Comparison of ENCODE assay signal across 20 cellular contexts in genomic region chr2:145685323-145686050, GRCh38.
A peak's percentile ranks its signal among the peaks of the same experiment; 100 is the strongest.
DNase-seq lines count a peak whose midpoint lies in the region; ATAC-seq and TF ChIP-seq lines count a peak whose summit lies in the region.
"Had no signal": no experiment of that assay in that cellular context is flagged by ENCODE, and none has a peak within 500 bp of the region (broad histone marks: within the 10 kb centered on the region; RNA-seq: fewer than 3 reads in every experiment).

No MANE protein-coding gene starts in this region.

- H3K4me3 Mint-ChIP-seq in MCF 10A (ENCODE audit: unreplicated experiment) = no peak overlapping the region
- no peak overlapping the region for H3K4me3 Mint-ChIP-seq in endodermal cell

- no peak for ATAC-seq in HG02798 (IDR thresholded peaks at IDR 0.05; ENCODE audit: poor library complexity, unreplicated experiment)

- no peaks in the 10 kb centered on the region for H3K36me3 ChIP-seq in breast epithelium
- no peaks in the 10 kb centered on the region for H3K36me3 ChIP-seq in endodermal cell (ENCODE audit: control insufficient read depth, insufficient read depth, low read length)
- H3K36me3 ChIP-seq: MG63, SJSA1 had no signal

- 98 to 100% methylated on average over 2 to 4 of the region's 4 CpGs for WGBS in endodermal cell (ENCODE audit: insufficient coverage in 1 of 2, insufficient read length in 1 of 2), 2 experiments

- no peak for TF ChIP-seq CTCF in MCF 10A (IDR thresholded peaks at IDR 0.05; ENCODE audit: unreplicated experiment)
- TF ChIP-seq CTCF in breast epithelium (IDR thresholded peaks at IDR 0.05) = no peak
- TF ChIP-seq CTCF in cardiac fibroblast (IDR thresholded peaks at IDR 0.05; ENCODE audit: low read depth, low read length) = no peak
- no peak for TF ChIP-seq CTCF in fibroblast of the aortic adventitia (IDR thresholded peaks at IDR 0.05; ENCODE audit: insufficient read depth, low read length)
- no peak for TF ChIP-seq CTCF in endodermal cell (conservative IDR thresholded peaks at IDR 0.05)

- no peak overlapping the region for H3K4me3 ChIP-seq in breast epithelium
- H3K4me3 ChIP-seq in cardiac fibroblast (replicated peaks in 1 of 2; ENCODE audit: low read depth in 2 of 2, low read length in 2 of 2) = no peak overlapping the region
- H3K4me3 ChIP-seq in fibroblast of the aortic adventitia (ENCODE audit: low read depth, low read length) = no peak overlapping the region
- no peak overlapping the region for H3K4me3 ChIP-seq in endodermal cell (ENCODE audit: low read length)
- H3K4me3 ChIP-seq: MG63, SJSA1 had no signal

- peaks cover 31% of the 10 kb centered on the region for H3K4me1 Mint-ChIP-seq in MCF 10A (ENCODE audit: insufficient read depth, unreplicated experiment)
- peaks cover 22% of the 10 kb centered on the region for H3K4me1 Mint-ChIP-seq in endodermal cell

- H3K36me3 Mint-ChIP-seq in MCF 10A (ENCODE audit: insufficient read depth, unreplicated experiment) (no peaks in the 10 kb centered on the region), endodermal cell (ENCODE audit: low read depth) (no peaks in the 10 kb centered on the region)

- H3K9ac ChIP-seq in endodermal cell (ENCODE audit: extremely low read depth, low read length, poor library complexity, severe bottlenecking) = no peak overlapping the region

- H3K27ac ChIP-seq in breast epithelium (no peak overlapping the region), endodermal cell (ENCODE audit: low read depth, low read length) (no peak overlapping the region)
- H3K27ac ChIP-seq: 22Rv1, HL-60, SJSA1 had no signal

- no peaks in the 10 kb centered on the region for H3K9me3 ChIP-seq in breast epithelium
- H3K9me3 ChIP-seq in endodermal cell (ENCODE audit: control insufficient read depth, low read length) = no peaks in the 10 kb centered on the region
- H3K9me3 ChIP-seq: MG63, SJSA1 had no signal

- H3K4me1 ChIP-seq in breast epithelium (no peaks in the 10 kb centered on the region), endodermal cell (ENCODE audit: control insufficient read depth, insufficient read depth, low read length) (peaks cover 7% of the 10 kb centered on the region)
- H3K4me1 ChIP-seq: SJSA1 had no signal

- H3K9me3 Mint-ChIP-seq in MCF 10A (ENCODE audit: unreplicated experiment) = no peaks in the 10 kb centered on the region
- H3K9me3 Mint-ChIP-seq in endodermal cell = no peaks in the 10 kb centered on the region

- H3K27ac Mint-ChIP-seq in MCF 10A (ENCODE audit: low read depth, unreplicated experiment) (peak overlapping the region; percentile 42), endodermal cell (no peak overlapping the region)

- DNase-seq in MCF 10A (ENCODE audit: unreplicated experiment) (peak; percentile 22), breast epithelium (ENCODE audit: low spot score in 2 of 2) (no peak), cardiac fibroblast (ENCODE audit: low read depth in 2 of 2) (peak; percentile 55 to 56), fibroblast of the aortic adventitia (ENCODE audit: low read depth) (peak; percentile 63), hippocampal formation (lab: John Stamatoyannopoulos, UW) (no peak), endodermal cell (no peak), NCI-H187 treated with DMSO at 0.1 percent for 48 hours (lab: John Stamatoyannopoulos, UW) (no peak)
- DNase-seq: C1 segment of cervical spinal cord, DMS153, KG1, MG63, NCI-H1105 treated with DMSO at 0.1 percent for 48 hours, NCI-H2029, NCI-H2171 treated with DMSO at 0.1 percent for 48 hours, NCI-H510A, RPMI8226 had no signal

- intact Hi-C loops in MCF 10A (cut with micrococcal nuclease) (no loop called here), breast epithelium (cut with DNase I; ENCODE audit: low total_unique reads) (no loop called here)

- BruUV-seq in MCF 10A (replicated peaks; lab: Mats Ljungman, UMichigan) = no TSS peak

- H3K27me3 ChIP-seq in breast epithelium (no peaks in the 10 kb centered on the region), endodermal cell (ENCODE audit: control insufficient read depth, insufficient read depth, low read length, poor library complexity, severe bottlenecking) (no peaks in the 10 kb centered on the region)
- H3K27me3 ChIP-seq: MG63, SJSA1 had no signal

- H3K27me3 Mint-ChIP-seq in MCF 10A (ENCODE audit: insufficient read depth, unreplicated experiment) (no peaks in the 10 kb centered on the region), endodermal cell (ENCODE audit: insufficient read depth) (no peaks in the 10 kb centered on the region)

- CTCF ChIA-PET in MCF 10A (lab: Yijun Ruan, JAX) = no interaction called here

- TF ChIP-seq POLR2A in breast epithelium (IDR thresholded peaks at IDR 0.05) = no peak

- POLR2A ChIA-PET in MCF 10A (lab: Yijun Ruan, JAX) = interaction anchor here (0.7 kb wide), 1 partner anchor 17 kb away, joined by 3 read pairs; no protein-coding TSS in a partner anchor

Comparison
In these comparisons a context has a peak if more than half of its experiments do, and no peak if none do; other contexts are left out.
1. DNase-seq: peak in MCF 10A (single experiment), cardiac fibroblast (2 of 2) and fibroblast of the aortic adventitia (single experiment); none in breast epithelium (0 of 2), hippocampal formation (0 of 2), endodermal cell (single experiment) and NCI-H187 treated with DMSO at 0.1 percent for 48 hours (single experiment).